ENCODE assay signal across 8 cellular contexts in the genomic region with DNA sequence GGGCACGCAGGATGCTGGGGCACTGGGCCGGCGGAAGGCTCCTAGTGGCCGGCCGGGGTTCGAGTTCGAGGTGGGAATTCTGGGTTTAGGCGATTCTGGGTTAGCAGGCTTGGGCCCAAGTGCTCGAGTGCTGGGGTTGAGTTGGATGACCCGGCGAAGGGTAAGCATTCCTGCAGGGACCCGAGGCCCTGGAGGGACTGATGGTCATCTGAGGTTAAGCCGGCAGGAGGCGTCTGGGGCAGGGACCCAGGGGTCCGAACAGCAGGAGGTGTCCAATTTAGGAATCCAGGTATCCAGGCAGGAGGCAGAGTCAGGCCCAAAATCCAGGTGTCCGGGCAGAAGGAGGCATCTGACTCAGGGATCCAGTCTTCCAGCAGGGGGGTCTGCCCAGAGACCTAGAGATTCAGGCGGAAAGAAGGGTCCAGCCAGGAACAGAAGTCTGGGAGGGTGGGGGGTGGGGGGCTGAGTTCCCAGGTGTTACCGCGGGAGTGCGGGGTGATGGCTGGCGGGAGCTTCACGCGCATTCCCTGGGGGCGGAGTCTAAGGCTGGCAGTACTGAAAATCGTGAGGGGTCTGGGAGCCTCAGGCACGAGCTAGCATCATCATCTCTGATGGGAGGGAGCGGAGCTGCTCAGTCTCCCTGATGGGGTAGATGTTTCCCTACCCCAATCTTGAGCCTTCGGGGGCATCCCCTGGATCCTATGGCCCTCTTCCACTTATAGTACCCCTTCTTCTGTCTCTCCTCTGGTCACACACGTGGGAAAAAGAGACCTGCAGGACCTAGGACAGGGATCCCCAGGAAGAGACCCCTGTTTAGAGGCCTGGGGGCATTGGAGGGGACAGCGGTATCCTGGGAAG. TPM values are rescaled to one million over a fixed set of nuclear protein-coding genes. Genes with fewer than 3 reads are reported as not detected.
DNase-seq lines count a peak whose midpoint lies in the region; ATAC-seq lines count a peak whose summit lies in the region.

No MANE protein-coding gene starts in this region.

- peaks cover 9 to 18% of the 10 kb centered on the region in 2 donors for H3K4me1 ChIP-seq in naive thymus-derived CD4-positive, alpha-beta T cell (ENCODE audit: control insufficient read depth in 2 of 2, insufficient read depth in 2 of 2, low read length in 2 of 2)

- POLR2A ChIA-PET in naive thymus-derived CD4-positive, alpha-beta T cell (lab: Charles Lee), result no interaction called here

- H3K27ac Mint-ChIP-seq in central memory CD8-positive, alpha-beta T cell (ENCODE audit: low read depth), result no peak overlapping the region
- peak overlapping the region in 6 of 9 donors; percentile 41 to 94 (median 55) for H3K27ac Mint-ChIP-seq in naive thymus-derived CD4-positive, alpha-beta T cell

- CTCF ChIA-PET in naive thymus-derived CD4-positive, alpha-beta T cell (lab: Charles Lee), result interaction anchor here (0.7 to 7.8 kb wide), 3 partner anchors 83 to 214 kb away, joined by 3 to 184 read pairs (median 3); no protein-coding TSS in a partner anchor

- H3K27me3 ChIP-seq in naive thymus-derived CD4-positive, alpha-beta T cell (ENCODE audit: control insufficient read depth in 2 of 2, insufficient read depth in 2 of 2, low read length in 2 of 2), result no peaks in the 10 kb centered on the region

- peaks cover 9% of the 10 kb centered on the region for H3K27me3 Mint-ChIP-seq in central memory CD8-positive, alpha-beta T cell
- peaks cover 0 to 16% (median 0%) of the 10 kb centered on the region in 5 donors for H3K27me3 Mint-ChIP-seq in naive thymus-derived CD4-positive, alpha-beta T cell

- intact Hi-C loops in naive thymus-derived CD4-positive, alpha-beta T cell (cut with micrococcal nuclease), result loop anchor here (1.0 to 10.0 kb wide), 6 partner anchors 28 to 348 kb away; a partner anchor contains a TSS

- H3K4me1 Mint-ChIP-seq in central memory CD8-positive, alpha-beta T cell, result peaks cover 11% of the 10 kb centered on the region
- H3K4me1 Mint-ChIP-seq in naive thymus-derived CD4-positive, alpha-beta T cell, result peaks cover 12 to 27% (median 20%) of the 10 kb centered on the region in 7 donors

- DNase-seq in ELR (ENCODE audit: low read depth) (peak; percentile 43), HuH-7.5 (ENCODE audit: low spot score) (peak; percentile 78), AG08396 (ENCODE audit: low spot score) (no peak), GOT3 (lab: John Stamatoyannopoulos, UW) (no peak), cortex of kidney (lab: John Stamatoyannopoulos, UW) (no peak), left lobe of liver (ENCODE audit: low spot score) (no peak)
- no peak for DNase-seq in central memory CD8-positive, alpha-beta T cell (ENCODE audit: low spot score in 2 of 2)
- DNase-seq in naive thymus-derived CD4-positive, alpha-beta T cell, result no peak

- ATAC-seq in central memory CD8-positive, alpha-beta T cell (replicated peaks; ENCODE audit: extremely low read depth, poor library complexity, severe bottlenecking), result no peak
- no peak for ATAC-seq in naive thymus-derived CD4-positive, alpha-beta T cell
- ATAC-seq in left lobe of liver, result no peak

- peak overlapping the region; percentile 64 for H3K27ac ChIP-seq in naive thymus-derived CD4-positive, alpha-beta T cell (ENCODE audit: low read depth, low read length)

- no peaks in the 10 kb centered on the region for H3K9me3 Mint-ChIP-seq in central memory CD8-positive, alpha-beta T cell
- peaks cover 0 to 1% (median 0%) of the 10 kb centered on the region in 11 donors for H3K9me3 Mint-ChIP-seq in naive thymus-derived CD4-positive, alpha-beta T cell

- H3K4me3 ChIP-seq in naive thymus-derived CD4-positive, alpha-beta T cell (ENCODE audit: low read length), result peak overlapping the region; percentile 57

- peak overlapping the region; percentile 80 for H3K4me3 Mint-ChIP-seq in central memory CD8-positive, alpha-beta T cell
- H3K4me3 Mint-ChIP-seq in naive thymus-derived CD4-positive, alpha-beta T cell, result peak overlapping the region in 9 of 10 donors; percentile 39 to 90 (median 70)

- no peaks in the 10 kb centered on the region for H3K9me3 ChIP-seq in naive thymus-derived CD4-positive, alpha-beta T cell (ENCODE audit: control insufficient read depth in 2 of 3, low read length in 3 of 3)

- H3K36me3 Mint-ChIP-seq in central memory CD8-positive, alpha-beta T cell (ENCODE audit: insufficient read depth), result peaks cover 15% of the 10 kb centered on the region
- no peaks in the 10 kb centered on the region for H3K36me3 Mint-ChIP-seq in naive thymus-derived CD4-positive, alpha-beta T cell

- no peaks in the 10 kb centered on the region for H3K36me3 ChIP-seq in naive thymus-derived CD4-positive, alpha-beta T cell (ENCODE audit: control insufficient read depth in 2 of 3, insufficient read depth in 3 of 3, low read length in 3 of 3)

RNA-seq across cellular contexts. Expression of a gene that starts 0.6 kb away (rescaled TPM):
- under 1 TPM in 3 of 5 experiments, not detected in 2; 0.24 to 0.93 (median 0.45) TPM for total RNA-seq in naive thymus-derived CD4-positive, alpha-beta T cell
- under 1 TPM; 0.09 to 0.13 TPM for polyA plus RNA-seq in naive thymus-derived CD4-positive, alpha-beta T cell
- not detected for total RNA-seq in left lobe of liver

RNA-seq across cellular contexts. Expression of a gene that starts 9.9 kb away (rescaled TPM):
- total RNA-seq in naive thymus-derived CD4-positive, alpha-beta T cell, result under 1 TPM in 1 of 5 experiments, not detected in 4; 0.24 TPM
- not detected for polyA plus RNA-seq in naive thymus-derived CD4-positive, alpha-beta T cell
- total RNA-seq in left lobe of liver, result not detected

RNA-seq across cellular contexts. Expression of a gene that starts 18.4 kb away (rescaled TPM):
- total RNA-seq in naive thymus-derived CD4-positive, alpha-beta T cell, result not detected
- not detected for polyA plus RNA-seq in naive thymus-derived CD4-positive, alpha-beta T cell
- total RNA-seq in left lobe of liver, result 101 TPM

RNA-seq across cellular contexts. Expression of a gene that starts 26.2 kb away (rescaled TPM):
- 10 to 100 TPM; 13.0 to 17.0 (median 15.2) TPM for total RNA-seq in naive thymus-derived CD4-positive, alpha-beta T cell
- polyA plus RNA-seq in naive thymus-derived CD4-positive, alpha-beta T cell, result 1 to 10 TPM; 5.9 to 6.6 TPM
- total RNA-seq in left lobe of liver, result 7.1 TPM

RNA-seq across cellular contexts. Expression of a gene that starts 51.2 kb away (rescaled TPM):
- total RNA-seq in naive thymus-derived CD4-positive, alpha-beta T cell, result 100 to 1,000 TPM; 107 to 172 (median 136) TPM
- polyA plus RNA-seq in naive thymus-derived CD4-positive, alpha-beta T cell, result 100 to 1,000 TPM in 1 of 2 donors, 10 to 100 TPM in 1; 93.0 to 105 TPM
- 0.81 TPM for total RNA-seq in left lobe of liver

Comparison
In these comparisons a context has a peak if more than half of its experiments do, and no peak if none do; other contexts are left out.
1. DNase-seq: peak in ELR (single experiment) and HuH-7.5 (single experiment); none in central memory CD8-positive, alpha-beta T cell (0 of 2), naive thymus-derived CD4-positive, alpha-beta T cell (0 of 9), AG08396 (single experiment), GOT3 (single experiment), cortex of kidney (single experiment) and left lobe of liver (single experiment).
2. RNA of a gene that starts 18.4 kb away (total RNA-seq): 101 TPM in left lobe of liver (single experiment); not detected in naive thymus-derived CD4-positive, alpha-beta T cell; every median in the first group is over 100 times any median in the second.